ENCODE assay signal across 7 cellular contexts in genomic region chr11:21278840-21279239, GRCh38.
"Had no signal": no experiment of that assay in that cellular context is flagged by ENCODE, and none has a peak within 500 bp of the region (broad histone marks: within the 10 kb centered on the region; RNA-seq: fewer than 3 reads in every experiment).

No MANE protein-coding gene starts in this region.

- H3K9ac ChIP-seq: KMS-11 had no signal

- DNase-seq: IMR-90, KBM-7, KG1 had no signal

- H3K27ac ChIP-seq: HL-60, KMS-11 had no signal

- FAIRE-seq: HTR-8/SVneo had no signal

- H3K27ac Mint-ChIP-seq: IgD-negative memory B cell had no signal

- H3K4me1 Mint-ChIP-seq: IgD-negative memory B cell had no signal

- H3K4me2 ChIP-seq: KMS-11 had no signal

- H3K27me3 Mint-ChIP-seq: IgD-negative memory B cell had no signal

- H3K4me3 Mint-ChIP-seq: IgD-negative memory B cell had no signal
